ENCODE assay signal across 1 cellular context in the genomic region with DNA sequence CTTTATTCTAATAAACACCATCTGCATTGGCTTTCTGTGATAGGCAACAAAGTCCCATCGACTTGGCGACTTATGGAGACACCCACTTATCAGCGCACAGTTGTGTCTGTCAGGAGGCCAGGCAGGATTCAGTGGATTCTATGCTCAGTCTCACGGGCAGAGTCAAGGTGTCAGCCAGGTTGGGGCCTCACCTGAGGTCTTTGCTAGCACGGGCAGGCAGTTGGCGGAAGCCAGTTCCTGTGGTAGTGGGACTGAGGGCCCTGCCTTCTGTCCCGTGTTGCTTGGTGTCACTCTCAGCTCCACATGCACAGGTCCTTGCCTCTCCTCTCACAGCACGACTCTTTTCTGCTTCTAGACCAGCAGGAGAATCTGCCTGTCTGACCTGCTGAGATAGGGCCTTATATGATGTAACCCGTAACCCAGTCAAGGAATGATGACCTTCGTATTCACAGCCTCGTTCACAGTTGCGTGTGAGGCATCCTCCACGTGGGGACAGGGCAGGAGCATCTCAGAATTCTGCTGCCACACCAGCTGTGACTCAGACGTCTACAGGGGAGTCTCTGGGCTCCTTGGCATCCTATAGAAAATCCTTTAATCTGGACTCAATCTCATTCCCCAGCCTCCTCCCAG.
TF ChIP-seq lines count a peak whose summit lies in the region.

No MANE protein-coding gene starts in this region.

TF ChIP-seq in K562, 482 proteins besides CTCF, POLR2A, EP300 and RAD21 (continued from another document and continues in another):
- TF ChIP-seq, protein P1, sequence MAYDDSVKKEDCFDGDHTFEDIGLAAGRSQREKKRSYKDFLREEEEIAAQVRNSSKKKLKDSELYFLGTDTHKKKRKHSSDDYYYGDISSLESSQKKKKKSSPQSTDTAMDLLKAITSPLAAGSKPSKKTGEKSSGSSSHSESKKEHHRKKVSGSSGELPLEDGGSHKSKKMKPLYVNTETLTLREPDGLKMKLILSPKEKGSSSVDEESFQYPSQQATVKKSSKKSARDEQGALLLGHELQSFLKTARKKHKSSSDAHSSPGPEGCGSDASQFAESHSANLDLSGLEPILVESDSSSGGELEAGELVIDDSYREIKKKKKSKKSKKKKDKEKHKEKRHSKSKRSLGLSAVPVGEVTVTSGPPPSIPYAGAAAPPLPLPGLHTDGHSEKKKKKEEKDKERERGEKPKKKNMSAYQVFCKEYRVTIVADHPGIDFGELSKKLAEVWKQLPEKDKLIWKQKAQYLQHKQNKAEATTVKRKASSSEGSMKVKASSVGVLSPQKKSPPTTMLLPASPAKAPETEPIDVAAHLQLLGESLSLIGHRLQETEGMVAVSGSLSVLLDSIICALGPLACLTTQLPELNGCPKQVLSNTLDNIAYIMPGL (CRISPR knock-in tag; IDR thresholded peaks at IDR 0.05), result no peak
- TF ChIP-seq XRCC4 (IDR thresholded peaks at IDR 0.05; ENCODE audit: extremely low read depth, insufficient read depth, insufficient read length), result no peak
- no peak for TF ChIP-seq RBM34 (IDR thresholded peaks at IDR 0.05; ENCODE audit: borderline replicate concordance, insufficient read depth, low read length)
- no peak for TF ChIP-seq POU5F1 (IDR thresholded peaks at IDR 0.05; ENCODE audit: borderline replicate concordance, low read depth, low read length, partially characterized antibody)
- TF ChIP-seq GTF2B (IDR thresholded peaks at IDR 0.05; ENCODE audit: extremely low read depth, insufficient read length), result no peak
- TF ChIP-seq ZNF609 (CRISPR knock-in tag; IDR thresholded peaks at IDR 0.05; ENCODE audit: borderline replicate concordance), result no peak
- no peak for TF ChIP-seq ARID3B (CRISPR knock-in tag; IDR thresholded peaks at IDR 0.05; ENCODE audit: borderline replicate concordance)
- TF ChIP-seq POLR2B (IDR thresholded peaks at IDR 0.05; ENCODE audit: low read depth, partially characterized antibody), result no peak
- no peak for TF ChIP-seq SMAD1 (IDR thresholded peaks at IDR 0.05; ENCODE audit: low read depth, low read length, partially characterized antibody)
- TF ChIP-seq ZNF407 (IDR thresholded peaks at IDR 0.05; ENCODE audit: low read depth), result no peak
- TF ChIP-seq MNT (conservative IDR thresholded peaks at IDR 0.05), result peak; percentile 40 to 65; a peak in 3 of 4 replicates
- TF ChIP-seq SRSF1 (IDR thresholded peaks at IDR 0.05; ENCODE audit: low read depth, low read length), result no peak
- TF ChIP-seq GATA2 (CRISPR knock-in tag; IDR thresholded peaks at IDR 0.05), result no peak
- TF ChIP-seq ARHGAP35 (IDR thresholded peaks at IDR 0.05; ENCODE audit: partially characterized antibody), result no peak
- TF ChIP-seq NR2C1 (IDR thresholded peaks at IDR 0.05), result no peak
- TF ChIP-seq NR2C1 (tag; IDR thresholded peaks at IDR 0.05), result peak; percentile 32; the same call in 1 of the 2 replicates
- TF ChIP-seq CREM (IDR thresholded peaks at IDR 0.05; ENCODE audit: low read depth), result peak; percentile 36; the same call in 1 of the 2 replicates
- peak; percentile 13; the same call in 1 of the 2 replicates for TF ChIP-seq ZEB2 (IDR thresholded peaks at IDR 0.05)
- TF ChIP-seq, protein P2, sequence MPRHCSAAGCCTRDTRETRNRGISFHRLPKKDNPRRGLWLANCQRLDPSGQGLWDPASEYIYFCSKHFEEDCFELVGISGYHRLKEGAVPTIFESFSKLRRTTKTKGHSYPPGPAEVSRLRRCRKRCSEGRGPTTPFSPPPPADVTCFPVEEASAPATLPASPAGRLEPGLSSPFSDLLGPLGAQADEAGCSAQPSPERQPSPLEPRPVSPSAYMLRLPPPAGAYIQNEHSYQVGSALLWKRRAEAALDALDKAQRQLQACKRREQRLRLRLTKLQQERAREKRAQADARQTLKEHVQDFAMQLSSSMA (CRISPR knock-in tag; IDR thresholded peaks at IDR 0.05), result no peak
- TF ChIP-seq ZNF384 (IDR thresholded peaks at IDR 0.05; ENCODE audit: low read depth, low read length), result no peak
- TF ChIP-seq CBX2 (IDR thresholded peaks at IDR 0.05; ENCODE audit: insufficient read depth, low read length, poor library complexity, severe bottlenecking), result no peak
- no peak for TF ChIP-seq ZNF277 (CRISPR knock-in tag; IDR thresholded peaks at IDR 0.05; ENCODE audit: borderline replicate concordance)
- TF ChIP-seq ELF1 (tag; IDR thresholded peaks at IDR 0.05), result no peak
- no peak for TF ChIP-seq EHMT2 (IDR thresholded peaks at IDR 0.05)
- no peak for TF ChIP-seq CHAMP1 (IDR thresholded peaks at IDR 0.05)
- TF ChIP-seq DMBX1 (CRISPR knock-in tag; IDR thresholded peaks at IDR 0.05; ENCODE audit: borderline replicate concordance), result no peak
